13 cellular contexts compared by ENCODE assay signal in the genomic region with DNA sequence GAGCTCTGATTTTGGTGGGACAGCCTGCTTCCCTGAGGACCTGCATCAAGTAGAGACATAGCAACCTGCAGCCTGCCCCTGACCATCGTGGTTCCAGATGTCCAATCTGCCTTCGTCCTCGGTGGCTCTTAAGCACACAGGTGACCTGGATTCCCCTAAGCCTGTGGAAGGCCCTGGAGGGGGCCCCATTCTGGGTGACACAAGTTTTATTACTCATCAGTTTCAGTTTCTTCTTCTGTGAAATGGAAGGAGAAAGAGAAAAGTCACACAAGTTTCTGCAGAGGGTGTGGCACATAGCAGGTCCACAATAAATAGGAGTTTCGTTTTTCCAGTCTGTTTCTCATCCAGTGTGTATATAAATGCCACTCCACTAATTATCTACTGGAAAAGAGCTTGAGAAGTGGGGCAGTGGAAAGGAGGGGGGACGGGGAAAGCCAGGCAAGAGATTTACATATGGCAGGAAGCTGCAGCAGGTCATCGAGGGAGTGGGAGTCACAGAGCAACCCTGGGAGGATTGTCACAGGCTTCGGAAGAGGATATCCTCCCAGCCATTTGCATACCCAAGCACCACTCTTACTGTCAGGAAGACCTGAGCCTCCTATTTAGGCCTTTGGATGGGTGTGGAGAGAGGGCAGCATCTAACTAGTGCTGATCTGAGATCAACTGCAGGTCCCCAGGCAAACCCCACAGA. TPM values are rescaled to one million over a fixed set of nuclear protein-coding genes. Genes with fewer than 3 reads are reported as not detected.
DNase-seq lines count a peak whose midpoint lies in the region; ATAC-seq lines count a peak whose summit lies in the region.
"Had no signal": no experiment of that assay in that cellular context is flagged by ENCODE, and none has a peak within 500 bp of the region (broad histone marks: within the 10 kb centered on the region; RNA-seq: fewer than 3 reads in every experiment).

No MANE protein-coding gene starts in this region.

- H3K9me3 Mint-ChIP-seq in activated CD4-positive, alpha-beta memory T cell treated with anti-CD3 and anti-CD28 coated beads for 36 hours, result no peaks in the 10 kb centered on the region
- H3K9me3 Mint-ChIP-seq in stimulated activated memory B cell treated with anti-CD40 and anti-IgM and Interleukin-4, amounts not matched to agents 10 μg/mL and 1 μg/mL and 100 μg/mL, for 72 hours, result no peaks in the 10 kb centered on the region
- H3K9me3 Mint-ChIP-seq: neural progenitor cell had no signal

- CTCF ChIA-PET in activated CD4-positive, alpha-beta memory T cell treated with anti-CD3 and anti-CD28 coated beads for 36 hours (lab: Charles Lee), result interaction anchor here (6.6 to 14.7 kb wide), 2 partner anchors 70 to 82 kb away, joined by 152 to 554 read pairs; partner anchors contain the start of gene LYRM9

- POLR2A ChIA-PET in activated CD4-positive, alpha-beta memory T cell treated with anti-CD3 and anti-CD28 coated beads for 36 hours (lab: Charles Lee), result no interaction called here

- no peaks in the 10 kb centered on the region for H3K36me3 Mint-ChIP-seq in activated CD4-positive, alpha-beta memory T cell treated with anti-CD3 and anti-CD28 coated beads for 36 hours
- H3K36me3 Mint-ChIP-seq in stimulated activated memory B cell treated with anti-CD40 and anti-IgM and Interleukin-4, amounts not matched to agents 10 μg/mL and 1 μg/mL and 100 μg/mL, for 72 hours, result no peaks in the 10 kb centered on the region
- H3K36me3 Mint-ChIP-seq: neural progenitor cell had no signal

- H3K4me3 Mint-ChIP-seq in activated CD4-positive, alpha-beta memory T cell treated with anti-CD3 and anti-CD28 coated beads for 36 hours, result peak overlapping the region; percentile 74
- no peak overlapping the region for H3K4me3 Mint-ChIP-seq in stimulated activated memory B cell treated with anti-CD40 and anti-IgM and Interleukin-4, amounts not matched to agents 10 μg/mL and 1 μg/mL and 100 μg/mL, for 72 hours
- H3K4me3 Mint-ChIP-seq: neural progenitor cell had no signal

- intact Hi-C loops in activated CD4-positive, alpha-beta memory T cell treated with anti-CD3 and anti-CD28 coated beads for 36 hours (cut with micrococcal nuclease), result loop anchor here (2.0 kb wide), 1 partner anchor 36 kb away; no protein-coding TSS in a partner anchor

- no peaks in the 10 kb centered on the region for H3K27me3 Mint-ChIP-seq in activated CD4-positive, alpha-beta memory T cell treated with anti-CD3 and anti-CD28 coated beads for 36 hours
- no peaks in the 10 kb centered on the region for H3K27me3 Mint-ChIP-seq in stimulated activated memory B cell treated with anti-CD40 and anti-IgM and Interleukin-4, amounts not matched to agents 10 μg/mL and 1 μg/mL and 100 μg/mL, for 72 hours

- peaks cover 49% of the 10 kb centered on the region for H3K4me1 Mint-ChIP-seq in activated CD4-positive, alpha-beta memory T cell treated with anti-CD3 and anti-CD28 coated beads for 36 hours (ENCODE audit: low read depth)
- peaks cover 50% of the 10 kb centered on the region for H3K4me1 Mint-ChIP-seq in stimulated activated memory B cell treated with anti-CD40 and anti-IgM and Interleukin-4, amounts not matched to agents 10 μg/mL and 1 μg/mL and 100 μg/mL, for 72 hours

- H3K27ac Mint-ChIP-seq in activated CD4-positive, alpha-beta memory T cell treated with anti-CD3 and anti-CD28 coated beads for 36 hours, result peak overlapping the region; percentile 94
- peak overlapping the region; percentile 40 for H3K27ac Mint-ChIP-seq in stimulated activated memory B cell treated with anti-CD40 and anti-IgM and Interleukin-4, amounts not matched to agents 10 μg/mL and 1 μg/mL and 100 μg/mL, for 72 hours
- H3K27ac Mint-ChIP-seq: neural progenitor cell had no signal

- DNase-seq in activated CD8-positive, alpha-beta memory T cell treated with anti-CD3 and anti-CD28 coated beads, Interleukin-2, amount 50 U/mL, for 48 hours, result peak; percentile 67
- DNase-seq in activated CD8-positive, alpha-beta memory T cell treated with anti-CD3 and anti-CD28 coated beads, Interleukin-2, amount 50 U/mL, for 4 hours, result no peak
- peak; percentile 78 for DNase-seq in activated CD4-positive, alpha-beta memory T cell treated with anti-CD3 and anti-CD28 coated beads for 36 hours
- DNase-seq in NCI-H345 (lab: John Stamatoyannopoulos, UW) (no peak), midbrain (lab: John Stamatoyannopoulos, UW) (no peak), NOMO-1 (lab: John Stamatoyannopoulos, UW; ENCODE audit: unreplicated experiment in 2 of 2) (no peak)
- DNase-seq: amygdala, Kasumi-1, SIG-M5 had no signal

- peak; percentile 31 for ATAC-seq in HG02678 (IDR thresholded peaks at IDR 0.05; ENCODE audit: unreplicated experiment)
- no peak for ATAC-seq in stimulated activated memory B cell treated with anti-CD40 and anti-IgM and Interleukin-4, amounts not matched to agents 10 μg/mL and 1 μg/mL and 100 μg/mL, for 72 hours

RNA-seq across cellular contexts. Expression of gene NOS2, which starts 10.0 kb away (rescaled TPM):
- total RNA-seq in activated CD4-positive, alpha-beta memory T cell treated with anti-CD3 and anti-CD28 coated beads for 36 hours, result under 1 TPM in 1 of 2 experiments, not detected in 1; 0.07 TPM
- total RNA-seq: fibroblast of villous mesenchyme had no signal

Comparison
In these comparisons a context has a peak if more than half of its experiments do, and no peak if none do; other contexts are left out.
1. DNase-seq: peak in activated CD8-positive, alpha-beta memory T cell treated with anti-CD3 and anti-CD28 coated beads, Interleukin-2, amount 50 U/mL, for 48 hours (single experiment) and activated CD4-positive, alpha-beta memory T cell treated with anti-CD3 and anti-CD28 coated beads for 36 hours (single experiment); none in activated CD8-positive, alpha-beta memory T cell treated with anti-CD3 and anti-CD28 coated beads, Interleukin-2, amount 50 U/mL, for 4 hours (single experiment), NCI-H345 (single experiment), midbrain (single experiment) and NOMO-1 (0 of 2).